ENCODE assay signal across 8 cellular contexts in genomic region chr15:42547926-42548257, GRCh38. TPM values are rescaled to one million over a fixed set of nuclear protein-coding genes. Genes with fewer than 3 reads are reported as not detected.
A peak's percentile ranks its signal among the peaks of the same experiment; 100 is the strongest.
DNase-seq lines count a peak whose midpoint lies in the region; ATAC-seq and TF ChIP-seq lines count a peak whose summit lies in the region.

No MANE protein-coding gene starts in this region.

- peaks cover 36 to 69% (median 51%) of the 10 kb centered on the region in 4 donors for H3K4me1 Mint-ChIP-seq in CD4-positive, alpha-beta memory T cell
- H3K4me1 Mint-ChIP-seq in HFFc6 (ENCODE audit: low read depth), result peaks cover 50% of the 10 kb centered on the region
- H3K4me1 Mint-ChIP-seq in activated T-helper 1 cell treated with anti-CD3 and anti-CD28 coated beads, Interleukin-12 subunit alpha, Interleukin-12 subunit beta, Interleukin-2, Interleukin-4 antibody, amounts not matched to agents 30 ng/mL and 10 ng/mL and 1 ng/mL, durations not matched to agents 14 hours and 24 hours and 36 hours (ENCODE audit: low read depth), result peaks cover 48% of the 10 kb centered on the region

- CTCF ChIA-PET in CD4-positive, alpha-beta memory T cell (lab: Charles Lee; ENCODE audit: partially characterized antibody), result interaction anchor here (1.0 to 1.6 kb wide), 3 partner anchors 33 to 103 kb away, joined by 3 to 5 read pairs (median 3); no protein-coding TSS in a partner anchor

- POLR2A ChIA-PET in CD4-positive, alpha-beta memory T cell (lab: Charles Lee; ENCODE audit: partially characterized antibody), result interaction anchor here (0.8 to 5.6 kb wide), 15 partner anchors 12 to 275 kb away, joined by 3 to 60 read pairs (median 5); partner anchors contain the start of genes GANC, SNAP23, STARD9 and TMEM87A

- H3K9me3 ChIP-seq in CD4-positive, alpha-beta memory T cell (ENCODE audit: control insufficient read depth in 1 of 2, low read length in 2 of 2), result no peaks in the 10 kb centered on the region
- H3K9me3 ChIP-seq in heart left ventricle, result no peaks in the 10 kb centered on the region

- 2 to 5% (median 4%) methylated on average over 9 of the region's 9 CpGs for WGBS in heart left ventricle, 4 donors

- H3K4me3 Mint-ChIP-seq in CD4-positive, alpha-beta memory T cell, result peak overlapping the region; percentile 93 to 100 (median 96)
- peak overlapping the region; percentile 99 for H3K4me3 Mint-ChIP-seq in HFFc6
- H3K4me3 Mint-ChIP-seq in activated T-helper 1 cell treated with anti-CD3 and anti-CD28 coated beads, Interleukin-12 subunit alpha, Interleukin-12 subunit beta, Interleukin-2, Interleukin-4 antibody, amounts not matched to agents 30 ng/mL and 10 ng/mL and 1 ng/mL, durations not matched to agents 14 hours and 24 hours and 36 hours, result peak overlapping the region; percentile 96

- peaks cover 47% of the 10 kb centered on the region for H3K4me1 ChIP-seq in CD4-positive, alpha-beta memory T cell (ENCODE audit: insufficient read depth, low read length)
- H3K4me1 ChIP-seq in heart left ventricle, result peaks cover 0 to 49% (median 22%) of the 10 kb centered on the region in 12 donors

- no peak for TF ChIP-seq POLR2A in heart left ventricle (IDR thresholded peaks at IDR 0.05)

- no peaks in the 10 kb centered on the region for H3K9me3 Mint-ChIP-seq in CD4-positive, alpha-beta memory T cell
- H3K9me3 Mint-ChIP-seq in HFFc6, result no peaks in the 10 kb centered on the region
- no peaks in the 10 kb centered on the region for H3K9me3 Mint-ChIP-seq in activated T-helper 1 cell treated with anti-CD3 and anti-CD28 coated beads, Interleukin-12 subunit alpha, Interleukin-12 subunit beta, Interleukin-2, Interleukin-4 antibody, amounts not matched to agents 30 ng/mL and 10 ng/mL and 1 ng/mL, durations not matched to agents 14 hours and 24 hours and 36 hours

- peak overlapping the region; percentile 87 to 100 (median 98) for H3K27ac Mint-ChIP-seq in CD4-positive, alpha-beta memory T cell
- H3K27ac Mint-ChIP-seq in HFFc6, result peak overlapping the region; percentile 95
- H3K27ac Mint-ChIP-seq in activated T-helper 1 cell treated with anti-CD3 and anti-CD28 coated beads, Interleukin-12 subunit alpha, Interleukin-12 subunit beta, Interleukin-2, Interleukin-4 antibody, amounts not matched to agents 30 ng/mL and 10 ng/mL and 1 ng/mL, durations not matched to agents 14 hours and 24 hours and 36 hours, result peak overlapping the region; percentile 94

- H3K27me3 Mint-ChIP-seq in CD4-positive, alpha-beta memory T cell, result no peaks in the 10 kb centered on the region
- H3K27me3 Mint-ChIP-seq in HFFc6 (ENCODE audit: insufficient read depth), result peaks cover 4% of the 10 kb centered on the region
- no peaks in the 10 kb centered on the region for H3K27me3 Mint-ChIP-seq in activated T-helper 1 cell treated with anti-CD3 and anti-CD28 coated beads, Interleukin-12 subunit alpha, Interleukin-12 subunit beta, Interleukin-2, Interleukin-4 antibody, amounts not matched to agents 30 ng/mL and 10 ng/mL and 1 ng/mL, durations not matched to agents 14 hours and 24 hours and 36 hours (ENCODE audit: insufficient read depth)

- peak overlapping the region; percentile 92 to 99 for H3K4me3 ChIP-seq in CD4-positive, alpha-beta memory T cell (ENCODE audit: low read length in 2 of 2)
- H3K4me3 ChIP-seq in heart left ventricle, result peak overlapping the region; percentile 74 to 98 (median 90)

- intact Hi-C loops in CD4-positive, alpha-beta memory T cell (cut with micrococcal nuclease), result loop anchor here (1.0 to 2.0 kb wide), 4 partner anchors 27 to 102 kb away; partner anchors contain the start of genes STARD9 and ZNF106
- intact Hi-C loops in activated T-helper 1 cell treated with anti-CD3 and anti-CD28 coated beads, Interleukin-12 subunit alpha, Interleukin-12 subunit beta, Interleukin-2, Interleukin-4 antibody, amounts not matched to agents 30 ng/mL and 10 ng/mL and 1 ng/mL, durations not matched to agents 14 hours and 24 hours and 36 hours (cut with micrococcal nuclease), result loop anchor here (1.0 to 10.0 kb wide), 8 partner anchors 27 to 373 kb away; partner anchors contain the start of genes CDAN1, GANC, SNAP23 and STARD9
- intact Hi-C loops in heart left ventricle (cut with DNase I), result loop anchor here in 8 of 10 donors (1.0 to 10.0 kb wide), 5 partner anchors 51 to 107 kb away; partner anchors contain the start of gene SNAP23 (in 2 of the 8)
- intact Hi-C loops in sciatic nerve (cut with DNase I), result no loop called here

- peaks cover 11% of the 10 kb centered on the region for H3K36me3 ChIP-seq in CD4-positive, alpha-beta memory T cell (ENCODE audit: insufficient read depth, low read length)
- H3K36me3 ChIP-seq in heart left ventricle, result peaks cover 0 to 38% (median 20%) of the 10 kb centered on the region in 9 donors

- TF ChIP-seq CTCF in HFFc6 (IDR thresholded peaks at IDR 0.05) (no peak), heart left ventricle (IDR thresholded peaks at IDR 0.05) (no peak)

- peaks cover 12 to 43% of the 10 kb centered on the region in 2 donors for H3K36me3 Mint-ChIP-seq in CD4-positive, alpha-beta memory T cell
- H3K36me3 Mint-ChIP-seq in HFFc6 (ENCODE audit: low read depth), result peaks cover 11% of the 10 kb centered on the region; the same call in 1 of the 2 replicates
- peaks cover 17% of the 10 kb centered on the region for H3K36me3 Mint-ChIP-seq in activated T-helper 1 cell treated with anti-CD3 and anti-CD28 coated beads, Interleukin-12 subunit alpha, Interleukin-12 subunit beta, Interleukin-2, Interleukin-4 antibody, amounts not matched to agents 30 ng/mL and 10 ng/mL and 1 ng/mL, durations not matched to agents 14 hours and 24 hours and 36 hours (ENCODE audit: low read depth)

- DNase-seq in CD4-positive, alpha-beta memory T cell, result no peak
- DNase-seq in HFFc6 (peak; percentile 9), heart left ventricle (peak in 1 of 5 donors; percentile 7), sciatic nerve (ENCODE audit: low spot score) (no peak), RPMI8226 (no peak)
- DNase-seq in activated T-helper 1 cell treated with anti-CD3 and anti-CD28 coated beads, Interleukin-12 subunit alpha, Interleukin-12 subunit beta, Interleukin-2, Interleukin-4 antibody, amounts not matched to agents 30 ng/mL and 10 ng/mL and 1 ng/mL, durations not matched to agents 14 hours and 24 hours and 36 hours (ENCODE audit: low spot score), result no peak
- no peak for DNase-seq in activated CD4-positive, alpha-beta T cell treated with anti-CD3 and anti-CD28 coated beads, Interleukin-2, amount 50 U/mL, for 1 hour

- no peaks in the 10 kb centered on the region for H3K27me3 ChIP-seq in CD4-positive, alpha-beta memory T cell (ENCODE audit: insufficient read depth, low read length)
- no peaks in the 10 kb centered on the region for H3K27me3 ChIP-seq in heart left ventricle

- ATAC-seq in heart left ventricle (peak in 3 of 4 donors; percentile 4 to 21 (median 20)), sciatic nerve (peak; percentile 23), GM18861 (IDR thresholded peaks at IDR 0.05; ENCODE audit: unreplicated experiment) (no peak)

- H3K27ac ChIP-seq in CD4-positive, alpha-beta memory T cell (ENCODE audit: low read depth, low read length), result peak overlapping the region; percentile 88
- H3K27ac ChIP-seq in heart left ventricle, result peak overlapping the region; percentile 18 to 96 (median 90)

RNA-seq across cellular contexts. Expression of gene LRRC57, which starts 0.7 kb away (rescaled TPM):
- 10 to 100 TPM; 19.0 to 20.0 TPM for total RNA-seq in CD4-positive, alpha-beta memory T cell
- 1 to 10 TPM; 6.6 to 9.2 TPM for polyA plus RNA-seq in CD4-positive, alpha-beta memory T cell
- 10 to 100 TPM; 18.5 to 22.9 (median 20.4) TPM for total RNA-seq in HFFc6 (2021; fragmentation: NEBNext Ultra II Directional; extraction: Animal tissue kit (Norgen Biotek cat#: 25700))
- total RNA-seq in activated T-helper 1 cell treated with anti-CD3 and anti-CD28 coated beads, Interleukin-12 subunit alpha, Interleukin-12 subunit beta, Interleukin-2, Interleukin-4 antibody, amounts not matched to agents 30 ng/mL and 10 ng/mL and 1 ng/mL, durations not matched to agents 14 hours and 24 hours and 36 hours, result 19.9 TPM in 2 replicates
- total RNA-seq in heart left ventricle, result 10 to 100 TPM; 10.6 to 25.9 (median 20.0) TPM
- polyA plus RNA-seq in heart left ventricle, result 10 to 100 TPM in 1 of 2 donors, 1 to 10 TPM in 1; 5.2 to 13.7 TPM
- total RNA-seq in sciatic nerve, result 19.8 TPM

RNA-seq across cellular contexts. Expression of gene HAUS2, which starts 0.7 kb away (rescaled TPM):
- 10 to 100 TPM; 16.4 to 20.0 TPM for total RNA-seq in CD4-positive, alpha-beta memory T cell
- polyA plus RNA-seq in CD4-positive, alpha-beta memory T cell, result 10 to 100 TPM; 26.4 to 28.2 TPM
- total RNA-seq in HFFc6 (2021; fragmentation: NEBNext Ultra II Directional; extraction: Animal tissue kit (Norgen Biotek cat#: 25700)), result 10 to 100 TPM; 18.0 to 30.5 (median 26.5) TPM
- total RNA-seq in activated T-helper 1 cell treated with anti-CD3 and anti-CD28 coated beads, Interleukin-12 subunit alpha, Interleukin-12 subunit beta, Interleukin-2, Interleukin-4 antibody, amounts not matched to agents 30 ng/mL and 10 ng/mL and 1 ng/mL, durations not matched to agents 14 hours and 24 hours and 36 hours, result 43.2 and 46.7 TPM in 2 replicates
- total RNA-seq in heart left ventricle, result 10 to 100 TPM; 10.5 to 27.8 (median 13.7) TPM
- polyA plus RNA-seq in heart left ventricle, result 10 to 100 TPM in 1 of 2 donors, 1 to 10 TPM in 1; 8.6 to 18.9 TPM
- total RNA-seq in sciatic nerve, result 20.0 TPM

RNA-seq across cellular contexts. Expression of gene STARD9, which starts 27.5 kb away (rescaled TPM):
- 1 to 10 TPM; 4.5 to 6.1 TPM for total RNA-seq in CD4-positive, alpha-beta memory T cell
- under 1 TPM in 1 of 2 donors, not detected in 1; 0.49 TPM for polyA plus RNA-seq in CD4-positive, alpha-beta memory T cell
- total RNA-seq in HFFc6 (2021; fragmentation: NEBNext Ultra II Directional; extraction: Animal tissue kit (Norgen Biotek cat#: 25700)), result 1 to 10 TPM; 1.9 to 2.8 (median 2.3) TPM
- 6.1 and 9.2 TPM in 2 replicates for total RNA-seq in activated T-helper 1 cell treated with anti-CD3 and anti-CD28 coated beads, Interleukin-12 subunit alpha, Interleukin-12 subunit beta, Interleukin-2, Interleukin-4 antibody, amounts not matched to agents 30 ng/mL and 10 ng/mL and 1 ng/mL, durations not matched to agents 14 hours and 24 hours and 36 hours
- 10 to 100 TPM in 1 of 9 donors, 1 to 10 TPM in 8; 4.3 to 10.3 (median 8.0) TPM for total RNA-seq in heart left ventricle
- 10 to 100 TPM in 1 of 2 donors, 1 to 10 TPM in 1; 3.7 to 11.1 TPM for polyA plus RNA-seq in heart left ventricle
- total RNA-seq in sciatic nerve, result 77.3 TPM

RNA-seq across cellular contexts. Expression of gene SNAP23, which starts 52.5 kb away (rescaled TPM):
- 10 to 100 TPM; 70.6 to 72.0 TPM for total RNA-seq in CD4-positive, alpha-beta memory T cell
- 10 to 100 TPM; 81.9 to 92.3 TPM for polyA plus RNA-seq in CD4-positive, alpha-beta memory T cell
- 10 to 100 TPM; 48.1 to 65.7 (median 55.8) TPM for total RNA-seq in HFFc6 (2021; fragmentation: NEBNext Ultra II Directional; extraction: Animal tissue kit (Norgen Biotek cat#: 25700))
- 73.8 and 87.5 TPM in 2 replicates for total RNA-seq in activated T-helper 1 cell treated with anti-CD3 and anti-CD28 coated beads, Interleukin-12 subunit alpha, Interleukin-12 subunit beta, Interleukin-2, Interleukin-4 antibody, amounts not matched to agents 30 ng/mL and 10 ng/mL and 1 ng/mL, durations not matched to agents 14 hours and 24 hours and 36 hours
- total RNA-seq in heart left ventricle (10 to 100 TPM; 29.9 to 74.8 (median 43.3) TPM), sciatic nerve (75.7 TPM)
- 10 to 100 TPM; 28.6 to 37.6 TPM for polyA plus RNA-seq in heart left ventricle

RNA-seq across cellular contexts. Expression of gene ZNF106, which starts 57.0 kb away (rescaled TPM):
- 10 to 100 TPM; 41.1 to 47.5 TPM for total RNA-seq in CD4-positive, alpha-beta memory T cell
- 10 to 100 TPM; 16.1 to 53.2 TPM for polyA plus RNA-seq in CD4-positive, alpha-beta memory T cell
- 10 to 100 TPM; 51.5 to 58.9 (median 56.1) TPM for total RNA-seq in HFFc6 (2021; fragmentation: NEBNext Ultra II Directional; extraction: Animal tissue kit (Norgen Biotek cat#: 25700))
- 62.8 and 63.9 TPM in 2 replicates for total RNA-seq in activated T-helper 1 cell treated with anti-CD3 and anti-CD28 coated beads, Interleukin-12 subunit alpha, Interleukin-12 subunit beta, Interleukin-2, Interleukin-4 antibody, amounts not matched to agents 30 ng/mL and 10 ng/mL and 1 ng/mL, durations not matched to agents 14 hours and 24 hours and 36 hours
- total RNA-seq in heart left ventricle (100 to 1,000 TPM; 335 to 999 (median 717) TPM), sciatic nerve (87.8 TPM)
- polyA plus RNA-seq in heart left ventricle, result 100 to 1,000 TPM; 135 to 196 TPM
